ENCODE assay signal across 26 cellular contexts in the genomic region with DNA sequence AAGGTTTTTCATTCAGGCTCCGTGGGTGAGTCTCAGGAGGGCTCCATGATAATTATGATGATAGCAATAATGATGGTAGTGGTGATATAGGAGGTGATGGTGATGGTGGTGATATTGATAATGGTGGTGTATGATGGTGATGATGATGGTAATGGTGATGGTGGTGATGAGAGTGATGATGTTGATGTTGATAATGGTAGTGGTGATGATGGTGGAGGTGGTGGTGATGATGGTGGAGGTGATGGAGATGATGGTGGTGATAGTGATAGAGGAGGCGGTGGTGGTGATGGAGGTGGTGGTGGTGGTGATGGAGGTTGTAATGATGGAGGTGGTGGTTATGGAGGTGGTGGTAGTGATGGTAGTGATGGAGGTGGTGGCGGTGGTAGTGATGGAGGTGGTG.
"Had no signal": no experiment of that assay in that cellular context is flagged by ENCODE, and none has a peak within 500 bp of the region (broad histone marks: within the 10 kb centered on the region; RNA-seq: fewer than 3 reads in every experiment).

No MANE protein-coding gene starts in this region.

- H3K27ac ChIP-seq: hepatocyte, left ventricle myocardium inferior, pancreas, prostate gland, sigmoid colon, spleen, suprapubic skin, thoracic aorta, tibial artery, vagina had no signal

- H3K27me3 ChIP-seq: hepatocyte, pancreas, vagina had no signal

- H3K36me3 Mint-ChIP-seq: mesothelial cell of epicardium; naive B cell; natural killer cell; stimulated activated effector memory CD8-positive, alpha-beta T cell treated with anti-CD3 and anti-CD28 coated beads, Interleukin-12 subunit alpha, Interleukin-12 subunit beta, amount 100 ng/mL, for 72 hours; type B pancreatic cell had no signal

- H3K4me3 ChIP-seq: hepatocyte, left ventricle myocardium inferior, lung, pancreas, prostate gland, sigmoid colon, spleen, suprapubic skin, thoracic aorta, tibial artery, vagina had no signal

- H2AFZ ChIP-seq: hepatocyte had no signal

- H3K4me2 ChIP-seq: hepatocyte had no signal

- H3K27ac Mint-ChIP-seq: mesothelial cell of epicardium; naive B cell; natural killer cell; nephron progenitor cell; stimulated activated effector memory CD8-positive, alpha-beta T cell treated with anti-CD3 and anti-CD28 coated beads, Interleukin-12 subunit alpha, Interleukin-12 subunit beta, amount 100 ng/mL, for 72 hours; stimulated activated naive CD8-positive, alpha-beta T cell treated with anti-CD3 and anti-CD28 coated beads, Interleukin-15, Interleukin-2, amounts not matched to agents 100 ng/mL and 50 ng/mL, for 24 hours; type B pancreatic cell had no signal

- DNase-seq: islet precursor cell; left ventricle myocardium inferior; mesendoderm; naive B cell; natural killer cell; nephron progenitor cell; nucleus accumbens; retina; right cardiac atrium; sigmoid colon; small intestine; spleen; stimulated activated CD4-positive, alpha-beta T cell treated with anti-CD3 and anti-CD28 coated beads, Interleukin-4, amount 100 ng/mL, for 24 hours; stimulated activated naive CD4-positive, alpha-beta T cell; tibial artery had no signal

- H3K9me3 Mint-ChIP-seq: stimulated activated naive CD8-positive, alpha-beta T cell treated with anti-CD3 and anti-CD28 coated beads, Interleukin-15, Interleukin-2, amounts not matched to agents 100 ng/mL and 50 ng/mL, for 24 hours; type B pancreatic cell had no signal

- H3K4me1 Mint-ChIP-seq: mesothelial cell of epicardium; naive B cell; natural killer cell; nephron progenitor cell; stimulated activated effector memory CD8-positive, alpha-beta T cell treated with anti-CD3 and anti-CD28 coated beads, Interleukin-12 subunit alpha, Interleukin-12 subunit beta, amount 100 ng/mL, for 72 hours had no signal

- FAIRE-seq: pancreas, small intestine had no signal

- H3K36me3 ChIP-seq: left ventricle myocardium inferior, pancreas, prostate gland, sigmoid colon, spleen, suprapubic skin, thoracic aorta, tibial artery, vagina had no signal

- ATAC-seq: natural killer cell; pancreas; right cardiac atrium; stimulated activated effector memory CD8-positive, alpha-beta T cell treated with anti-CD3 and anti-CD28 coated beads, Interleukin-12 subunit alpha, Interleukin-12 subunit beta, amount 100 ng/mL, for 72 hours had no signal

- H3K9me3 ChIP-seq: left ventricle myocardium inferior, pancreas, prostate gland, sigmoid colon, spleen, suprapubic skin, thoracic aorta, tibial artery, vagina had no signal

- H3K4me3 Mint-ChIP-seq: mesothelial cell of epicardium; natural killer cell; nephron progenitor cell; stimulated activated effector memory CD8-positive, alpha-beta T cell treated with anti-CD3 and anti-CD28 coated beads, Interleukin-12 subunit alpha, Interleukin-12 subunit beta, amount 100 ng/mL, for 72 hours; stimulated activated naive CD8-positive, alpha-beta T cell treated with anti-CD3 and anti-CD28 coated beads, Interleukin-15, Interleukin-2, amounts not matched to agents 100 ng/mL and 50 ng/mL, for 24 hours; type B pancreatic cell had no signal

- H3K4me1 ChIP-seq: left ventricle myocardium inferior, pancreas, prostate gland, sigmoid colon, spleen, suprapubic skin, tibial artery, vagina had no signal
